ENCODE assay signal across 8 cellular contexts in genomic region chr7:32500922-32501341, GRCh38. TPM values are rescaled to one million over a fixed set of nuclear protein-coding genes. Genes with fewer than 3 reads are reported as not detected.
DNase-seq lines count a peak whose midpoint lies in the region; ATAC-seq and TF ChIP-seq lines count a peak whose summit lies in the region.

No MANE protein-coding gene starts in this region.

- H3K9me3 Mint-ChIP-seq in activated CD4-positive, alpha-beta T cell treated with anti-CD3 and anti-CD28 coated beads, Interleukin-2, amount 10 ng/mL, durations not matched to agents 24 days and 14 days: peaks cover 3% of the 10 kb centered on the region
- H3K9me3 Mint-ChIP-seq in neural progenitor cell (peaks cover 31% of the 10 kb centered on the region), nephron progenitor cell (peaks cover 40% of the 10 kb centered on the region)

- H3F3A ChIP-seq in neural progenitor cell (ENCODE audit: low read depth): peaks cover 5% of the 10 kb centered on the region

- H3K27ac ChIP-seq in RWPE2 (ENCODE audit: poor library complexity, severe bottlenecking): peak overlapping the region; percentile 57
- no peak overlapping the region for H3K27ac ChIP-seq in neural progenitor cell

- no peak overlapping the region for H2AFZ ChIP-seq in neural progenitor cell (replicated peaks)

- peaks cover 15% of the 10 kb centered on the region for H4K20me1 ChIP-seq in neural progenitor cell (ENCODE audit: low read depth)

- H3K4me1 Mint-ChIP-seq in activated CD4-positive, alpha-beta T cell treated with anti-CD3 and anti-CD28 coated beads, Interleukin-2, amount 10 ng/mL, durations not matched to agents 24 days and 14 days: peaks cover 38% of the 10 kb centered on the region
- H3K4me1 Mint-ChIP-seq in neural progenitor cell (peaks cover 8% of the 10 kb centered on the region), nephron progenitor cell (peaks cover 16% of the 10 kb centered on the region)

- no peaks in the 10 kb centered on the region for H3K27me3 ChIP-seq in RWPE2 (ENCODE audit: insufficient read depth, poor library complexity, severe bottlenecking)
- no peaks in the 10 kb centered on the region for H3K27me3 ChIP-seq in neural progenitor cell

- H3K4me2 ChIP-seq in neural progenitor cell: no peak overlapping the region

- H3K4me3 ChIP-seq in RWPE2 (ENCODE audit: severe bottlenecking) (no peak overlapping the region), fibroblast of the aortic adventitia (ENCODE audit: low read depth, low read length) (no peak overlapping the region), neural progenitor cell (no peak overlapping the region)

- H3K27ac Mint-ChIP-seq in activated CD4-positive, alpha-beta T cell treated with anti-CD3 and anti-CD28 coated beads, Interleukin-2, amount 10 ng/mL, durations not matched to agents 24 days and 14 days: peak overlapping the region; percentile 73
- no peak overlapping the region for H3K27ac Mint-ChIP-seq in neural progenitor cell
- H3K27ac Mint-ChIP-seq in nephron progenitor cell: no peak overlapping the region

- ATAC-seq in HG03025 (IDR thresholded peaks at IDR 0.05; ENCODE audit: low FRiP score, unreplicated experiment) (peak; percentile 62), RWPE2 (ENCODE audit: low read depth) (no peak)

- TF ChIP-seq CTCF in RWPE2 (IDR thresholded peaks at IDR 0.05; ENCODE audit: poor library complexity, severe bottlenecking) (no peak), fibroblast of the aortic adventitia (IDR thresholded peaks at IDR 0.05; ENCODE audit: insufficient read depth, low read length) (no peak), neural progenitor cell (IDR thresholded peaks at IDR 0.05) (no peak), nephron progenitor cell (IDR thresholded peaks at IDR 0.05) (no peak)

- H3K36me3 ChIP-seq in RWPE2 (ENCODE audit: low read depth) (peaks cover 19% of the 10 kb centered on the region), neural progenitor cell (no peaks in the 10 kb centered on the region)

- no peak overlapping the region for H3K9ac ChIP-seq in neural progenitor cell

- intact Hi-C loops in activated CD4-positive, alpha-beta T cell treated with anti-CD3 and anti-CD28 coated beads, Interleukin-2, amount 10 ng/mL, durations not matched to agents 24 days and 14 days (cut with micrococcal nuclease): loop anchor here (2.0 kb wide), 1 partner anchor 14 kb away; no protein-coding TSS in a partner anchor

- H3K9me3 ChIP-seq in RWPE2 (ENCODE audit: severe bottlenecking) (no peaks in the 10 kb centered on the region), neural progenitor cell (ENCODE audit: low read depth) (peaks cover 5% of the 10 kb centered on the region)

- no peak for DNase-seq in activated CD4-positive, alpha-beta T cell treated with anti-CD3 and anti-CD28 coated beads, Interleukin-2, amount 10 ng/mL, durations not matched to agents 24 days and 14 days
- DNase-seq in activated CD4-positive, alpha-beta T cell treated with anti-CD3 and anti-CD28 coated beads, Interleukin-2, amount 50 U/mL, for 4 hours: no peak
- DNase-seq in RWPE2 (ENCODE audit: low spot score) (no peak), fibroblast of the aortic adventitia (ENCODE audit: low read depth) (peak; percentile 64), neural progenitor cell (ENCODE audit: low spot score) (no peak), NCI-H146 (lab: John Stamatoyannopoulos, UW) (no peak), nephron progenitor cell (no peak)

- peaks cover 40% of the 10 kb centered on the region for H3K36me3 Mint-ChIP-seq in activated CD4-positive, alpha-beta T cell treated with anti-CD3 and anti-CD28 coated beads, Interleukin-2, amount 10 ng/mL, durations not matched to agents 24 days and 14 days (ENCODE audit: low read depth)
- H3K36me3 Mint-ChIP-seq in neural progenitor cell (peaks cover 26% of the 10 kb centered on the region), nephron progenitor cell (ENCODE audit: low read depth) (peaks cover 72% of the 10 kb centered on the region)

- H3K27me3 Mint-ChIP-seq in activated CD4-positive, alpha-beta T cell treated with anti-CD3 and anti-CD28 coated beads, Interleukin-2, amount 10 ng/mL, durations not matched to agents 24 days and 14 days: no peaks in the 10 kb centered on the region
- H3K27me3 Mint-ChIP-seq in neural progenitor cell (ENCODE audit: insufficient read depth, low read depth) (peaks cover 3% of the 10 kb centered on the region), nephron progenitor cell (ENCODE audit: low read depth, poor library complexity) (no peaks in the 10 kb centered on the region)

- peaks cover 99% of the 10 kb centered on the region for H3K79me2 ChIP-seq in neural progenitor cell (ENCODE audit: low read depth)

- peaks cover 28% of the 10 kb centered on the region for H3K4me1 ChIP-seq in RWPE2 (ENCODE audit: insufficient read depth, poor library complexity, severe bottlenecking)
- H3K4me1 ChIP-seq in neural progenitor cell: no peaks in the 10 kb centered on the region

- H3K4me3 Mint-ChIP-seq in activated CD4-positive, alpha-beta T cell treated with anti-CD3 and anti-CD28 coated beads, Interleukin-2, amount 10 ng/mL, durations not matched to agents 24 days and 14 days: peak overlapping the region; percentile 13
- H3K4me3 Mint-ChIP-seq in neural progenitor cell (no peak overlapping the region), nephron progenitor cell (no peak overlapping the region)

RNA-seq across cellular contexts. Expression of gene AVL9, which starts 5.6 kb away (rescaled TPM):
- 44.6 and 49.1 TPM in 2 replicates for total RNA-seq in activated CD4-positive, alpha-beta T cell treated with anti-CD3 and anti-CD28 coated beads, Interleukin-2, amount 10 ng/mL, durations not matched to agents 24 days and 14 days
- total RNA-seq in fibroblast of the aortic adventitia (ENCODE audit: low replicate concordance): 16.2 and 26.9 TPM in 2 replicates
- 36.3 and 39.8 TPM in 2 replicates for total RNA-seq in neural progenitor cell (ENCODE audit: low replicate concordance)

RNA-seq across cellular contexts. Expression of gene LSM5, which starts 10.8 kb away (rescaled TPM):
- 92.9 and 99.2 TPM in 2 replicates for total RNA-seq in activated CD4-positive, alpha-beta T cell treated with anti-CD3 and anti-CD28 coated beads, Interleukin-2, amount 10 ng/mL, durations not matched to agents 24 days and 14 days
- total RNA-seq in fibroblast of the aortic adventitia (ENCODE audit: low replicate concordance) (50.8 and 64.9 TPM in 2 replicates), neural progenitor cell (ENCODE audit: low replicate concordance) (80.2 and 168 TPM in 2 replicates)
